In genomic region chr17:59752446-59752845, GRCh38 we compare ENCODE assay signal across 15 cellular contexts. TPM values are rescaled to one million over a fixed set of nuclear protein-coding genes. Genes with fewer than 3 reads are reported as not detected.
DNase-seq lines count a peak whose midpoint lies in the region; ATAC-seq and TF ChIP-seq lines count a peak whose summit lies in the region.
"Had no signal": no experiment of that assay in that cellular context is flagged by ENCODE, and none has a peak within 500 bp of the region (broad histone marks: within the 10 kb centered on the region; RNA-seq: fewer than 3 reads in every experiment).

No MANE protein-coding gene starts in this region.

- no peaks in the 10 kb centered on the region for H3K9me3 Mint-ChIP-seq in activated CD8-positive, alpha-beta memory T cell treated with anti-CD3 and anti-CD28 coated beads, Interleukin-2, amount 10 ng/mL, durations not matched to agents 7 days and 5 days (ENCODE audit: low read depth)

- TF ChIP-seq POLR2A in spleen (IDR thresholded peaks at IDR 0.05), result no peak

- DNase-seq in activated CD8-positive, alpha-beta memory T cell treated with anti-CD3 and anti-CD28 coated beads, Interleukin-2, amount 10 ng/mL, durations not matched to agents 7 days and 5 days, result no peak
- no peak for DNase-seq in activated CD8-positive, alpha-beta memory T cell treated with anti-CD3 and anti-CD28 coated beads, Interleukin-2, amount 50 U/mL, for 4 hours
- DNase-seq in PC-3, result no peak
- DNase-seq in astrocyte of the hippocampus (ENCODE audit: low read depth, low spot score), result peak; percentile 14
- DNase-seq in spleen, result no peak
- no peak for DNase-seq in AG08396 (ENCODE audit: low spot score)
- no peak for DNase-seq in BE2C
- no peak for DNase-seq in DMS153 (lab: John Stamatoyannopoulos, UW)
- DNase-seq: activated T-cell treated with anti-CD3 and anti-CD28 coated beads, Interleukin-2, amount 50 U/mL, for 1 hour; EL; hippocampal formation; left ventricle myocardium inferior; NCI-H1048 had no signal

- H3K4me1 ChIP-seq in PC-3 (ENCODE audit: insufficient read depth, low read length), result peaks cover 42% of the 10 kb centered on the region
- H3K4me1 ChIP-seq in spleen, result peaks cover 0 to 57% (median 26%) of the 10 kb centered on the region in 6 donors
- H3K4me1 ChIP-seq in BE2C, result no peaks in the 10 kb centered on the region

- no peak overlapping the region for H3K9ac ChIP-seq in PC-3 (ENCODE audit: low read length)

- H3K9me3 ChIP-seq in PC-3 (ENCODE audit: low read length) (no peaks in the 10 kb centered on the region), spleen (no peaks in the 10 kb centered on the region), BE2C (no peaks in the 10 kb centered on the region)
- H3K9me3 ChIP-seq: HAP-1, left ventricle myocardium inferior had no signal

- no peak overlapping the region for H3K4me3 ChIP-seq in PC-3 (ENCODE audit: low read length)
- H3K4me3 ChIP-seq in spleen, result peak overlapping the region in 1 of 8 donors; percentile 7
- no peak overlapping the region for H3K4me3 ChIP-seq in BE2C (ENCODE audit: low read depth, low read length)
- H3K4me3 ChIP-seq: cardiac muscle cell, HAP-1, left ventricle myocardium inferior had no signal

- peak overlapping the region; percentile 84 for H3K27ac Mint-ChIP-seq in activated CD8-positive, alpha-beta memory T cell treated with anti-CD3 and anti-CD28 coated beads, Interleukin-2, amount 10 ng/mL, durations not matched to agents 7 days and 5 days

- POLR2A ChIA-PET in PC-3 (lab: Charles Lee; ENCODE audit: unreplicated experiment), result interaction anchor here (0.7 to 1.0 kb wide), 4 partner anchors 34 to 104 kb away, joined by 4 to 6 read pairs (median 4); no protein-coding TSS in a partner anchor

- H2AFZ ChIP-seq in PC-3 (ENCODE audit: low read length), result no peak overlapping the region

- peaks cover 2% of the 10 kb centered on the region for H3K36me3 Mint-ChIP-seq in activated CD8-positive, alpha-beta memory T cell treated with anti-CD3 and anti-CD28 coated beads, Interleukin-2, amount 10 ng/mL, durations not matched to agents 7 days and 5 days

- peaks cover 54% of the 10 kb centered on the region for H3K4me1 Mint-ChIP-seq in activated CD8-positive, alpha-beta memory T cell treated with anti-CD3 and anti-CD28 coated beads, Interleukin-2, amount 10 ng/mL, durations not matched to agents 7 days and 5 days

- H3K4me2 ChIP-seq in PC-3 (ENCODE audit: low read length), result no peak overlapping the region

- H3K79me2 ChIP-seq in PC-3 (ENCODE audit: low read length), result peaks cover 29% of the 10 kb centered on the region

- no peaks in the 10 kb centered on the region for H3K27me3 Mint-ChIP-seq in activated CD8-positive, alpha-beta memory T cell treated with anti-CD3 and anti-CD28 coated beads, Interleukin-2, amount 10 ng/mL, durations not matched to agents 7 days and 5 days

- no peaks in the 10 kb centered on the region for H4K20me1 ChIP-seq in PC-3 (ENCODE audit: low read length)

- H3F3A ChIP-seq in PC-3 (ENCODE audit: low read length, unreplicated experiment), result peaks cover 16% of the 10 kb centered on the region

- H3K27ac ChIP-seq in PC-3 (ENCODE audit: low read length), result peak overlapping the region; percentile 8
- peak overlapping the region in 6 of 8 donors; percentile 5 to 73 (median 50) for H3K27ac ChIP-seq in spleen
- H3K27ac ChIP-seq: cardiac muscle cell, left ventricle myocardium inferior had no signal

- peak overlapping the region; percentile 66 for H3K4me3 Mint-ChIP-seq in activated CD8-positive, alpha-beta memory T cell treated with anti-CD3 and anti-CD28 coated beads, Interleukin-2, amount 10 ng/mL, durations not matched to agents 7 days and 5 days

- ATAC-seq in activated CD8-positive, alpha-beta memory T cell treated with anti-CD3 and anti-CD28 coated beads, Interleukin-2, amount 10 ng/mL, durations not matched to agents 7 days and 5 days, result no peak
- no peak for ATAC-seq in PC-3

- intact Hi-C loops in PC-3 (cut with micrococcal nuclease) (no loop called here), spleen (cut with DNase I; ENCODE audit: low total_unique reads) (loop anchor here (5.0 kb wide), 1 partner anchor 100 kb away; no protein-coding TSS in a partner anchor)

- no peak for TF ChIP-seq CTCF in PC-3 (conservative IDR thresholded peaks at IDR 0.05; ENCODE audit: low read depth, low read length)
- no peak for TF ChIP-seq CTCF in spleen (IDR thresholded peaks at IDR 0.05 in 8 of 11, conservative IDR thresholded peaks at IDR 0.05 in 3 of 11)
- TF ChIP-seq CTCF in BE2C (IDR thresholded peaks at IDR 0.05; ENCODE audit: low read depth, low read length), result no peak

- no TSS peak for BruUV-seq in PC-3 (replicated peaks; lab: Mats Ljungman, UMichigan)

- H3K36me3 ChIP-seq in PC-3 (ENCODE audit: low read depth, low read length) (no peaks in the 10 kb centered on the region; the same call in 1 of the 2 replicates), spleen (peaks cover 0 to 67% (median 4%) of the 10 kb centered on the region in 6 donors), BE2C (peaks cover 3% of the 10 kb centered on the region)
- H3K36me3 ChIP-seq: HAP-1 had no signal

- CTCF ChIA-PET in activated CD8-positive, alpha-beta memory T cell treated with anti-CD3 and anti-CD28 coated beads, Interleukin-2, amount 10 ng/mL, durations not matched to agents 7 days and 5 days (lab: Charles Lee), result interaction anchor here (1.1 to 5.5 kb wide), 17 partner anchors 10 to 289 kb away, joined by 3 to 71 read pairs (median 9); partner anchors contain the start of genes PTRH2, RPS6KB1, TUBD1 and VMP1
- CTCF ChIA-PET in PC-3 (lab: Charles Lee), result interaction anchor here (0.6 to 4.5 kb wide), 4 partner anchors 36 to 187 kb away, joined by 4 to 61 read pairs (median 5); no protein-coding TSS in a partner anchor

- no peaks in the 10 kb centered on the region for H3K9me2 ChIP-seq in PC-3 (replicated peaks; ENCODE audit: low read length)

- H3K27me3 ChIP-seq in PC-3 (ENCODE audit: low read length), result no peaks in the 10 kb centered on the region
- H3K27me3 ChIP-seq in spleen (replicated peaks in 1 of 7), result no peaks in the 10 kb centered on the region
- no peaks in the 10 kb centered on the region for H3K27me3 ChIP-seq in BE2C
- H3K27me3 ChIP-seq: cardiac muscle cell had no signal

RNA-seq across cellular contexts. Expression of gene VMP1, which starts 45.0 kb away (rescaled TPM):
- total RNA-seq in activated CD8-positive, alpha-beta memory T cell treated with anti-CD3 and anti-CD28 coated beads, Interleukin-2, amount 10 ng/mL, durations not matched to agents 7 days and 5 days, result 100 to 1,000 TPM; 279 to 396 TPM
- 237 and 277 TPM in 2 replicates for total RNA-seq in PC-3 (2014; rRNA removed)
- 100 to 1,000 TPM; 202 to 649 (median 372) TPM for total RNA-seq in spleen
- polyA plus RNA-seq in spleen, result 10 to 100 TPM; 53.2 to 81.2 (median 65.8) TPM
- polyA plus RNA-seq in BE2C (2012; ENCODE audit: insufficient read depth, insufficient read length, low read depth), result 105 TPM

RNA-seq across cellular contexts. Expression of gene PTRH2, which starts 45.2 kb away (rescaled TPM):
- total RNA-seq in activated CD8-positive, alpha-beta memory T cell treated with anti-CD3 and anti-CD28 coated beads, Interleukin-2, amount 10 ng/mL, durations not matched to agents 7 days and 5 days, result 10 to 100 TPM; 28.2 to 37.8 TPM
- total RNA-seq in PC-3 (2014; rRNA removed) (69.8 and 82.1 TPM in 2 replicates), spleen (10 to 100 TPM; 14.4 to 30.9 (median 18.4) TPM)
- polyA plus RNA-seq in spleen, result 10 to 100 TPM; 23.9 to 28.3 (median 27.6) TPM
- polyA plus RNA-seq in BE2C (2012; ENCODE audit: insufficient read depth, insufficient read length, low read depth), result 121 TPM
